Comparison of ENCODE assay signal across 9 cellular contexts in genomic region chr11:9765320-9766101, GRCh38.
DNase-seq lines count a peak whose midpoint lies in the region; FAIRE-seq lines count a peak whose summit lies in the region.
"Had no signal": no experiment of that assay in that cellular context is flagged by ENCODE, and none has a peak within 500 bp of the region (broad histone marks: within the 10 kb centered on the region; RNA-seq: fewer than 3 reads in every experiment).

No MANE protein-coding gene starts in this region.

- H3K4me1 Mint-ChIP-seq in CD4-positive, alpha-beta memory T cell = no peaks in the 10 kb centered on the region

- intact Hi-C loops in CD4-positive, alpha-beta memory T cell (cut with micrococcal nuclease) = no loop called here

- peak; percentile 80 for DNase-seq in NCI-H146 (lab: John Stamatoyannopoulos, UW)
- DNase-seq in fibroblast of gingiva (ENCODE audit: low read depth) = peak; percentile 99
- peak; percentile 76 for DNase-seq in renal cortical epithelial cell (ENCODE audit: low read depth)
- DNase-seq in D341Med (ENCODE audit: low spot score) = no peak
- DNase-seq in activated CD4-positive, alpha-beta T cell treated with anti-CD3 and anti-CD28 coated beads, Interleukin-2, amount 50 U/mL, for 1 hour = no peak
- DNase-seq in CD4-positive, alpha-beta memory T cell = no peak
- DNase-seq in NCI-H446 treated with DMSO at 0.1 percent for 48 hours (lab: John Stamatoyannopoulos, UW) = no peak

- peak overlapping the region in 1 of 7 donors; percentile 28 for H3K27ac Mint-ChIP-seq in CD4-positive, alpha-beta memory T cell

- H3K27ac ChIP-seq in CD4-positive, alpha-beta memory T cell (ENCODE audit: low read depth, low read length) = no peak overlapping the region
- H3K27ac ChIP-seq: HL-60 had no signal

- H3K4me3 Mint-ChIP-seq in CD4-positive, alpha-beta memory T cell = no peak overlapping the region

- CTCF ChIA-PET in CD4-positive, alpha-beta memory T cell (lab: Charles Lee; ENCODE audit: partially characterized antibody) = no interaction called here

- H3K27me3 ChIP-seq in CD4-positive, alpha-beta memory T cell (ENCODE audit: insufficient read depth, low read length) = no peaks in the 10 kb centered on the region

- H3K9me3 ChIP-seq in CD4-positive, alpha-beta memory T cell (ENCODE audit: control insufficient read depth in 1 of 2, low read length in 2 of 2) = no peaks in the 10 kb centered on the region

- POLR2A ChIA-PET in CD4-positive, alpha-beta memory T cell (lab: Charles Lee; ENCODE audit: partially characterized antibody) = no interaction called here

- FAIRE-seq in G401.6 (lab: Jason Lieb, UNC) = peak; percentile 99

- no peaks in the 10 kb centered on the region for H3K4me1 ChIP-seq in CD4-positive, alpha-beta memory T cell (ENCODE audit: insufficient read depth, low read length)

- no peaks in the 10 kb centered on the region for H3K36me3 ChIP-seq in CD4-positive, alpha-beta memory T cell (ENCODE audit: insufficient read depth, low read length)

- no peaks in the 10 kb centered on the region for H3K9me3 Mint-ChIP-seq in CD4-positive, alpha-beta memory T cell

- no peaks in the 10 kb centered on the region for H3K27me3 Mint-ChIP-seq in CD4-positive, alpha-beta memory T cell

- peaks cover 0 to 4% of the 10 kb centered on the region in 2 donors for H3K36me3 Mint-ChIP-seq in CD4-positive, alpha-beta memory T cell

- no peak overlapping the region for H3K4me3 ChIP-seq in CD4-positive, alpha-beta memory T cell (ENCODE audit: low read length in 2 of 2)

Comparison
In these comparisons a context has a peak if more than half of its experiments do, and no peak if none do; other contexts are left out.
1. DNase-seq: peak in NCI-H146 (single experiment), fibroblast of gingiva (single experiment) and renal cortical epithelial cell (single experiment); none in D341Med (single experiment), activated CD4-positive, alpha-beta T cell treated with anti-CD3 and anti-CD28 coated beads, Interleukin-2, amount 50 U/mL, for 1 hour (single experiment), CD4-positive, alpha-beta memory T cell (0 of 5) and NCI-H446 treated with DMSO at 0.1 percent for 48 hours (single experiment).